In the genomic region with DNA sequence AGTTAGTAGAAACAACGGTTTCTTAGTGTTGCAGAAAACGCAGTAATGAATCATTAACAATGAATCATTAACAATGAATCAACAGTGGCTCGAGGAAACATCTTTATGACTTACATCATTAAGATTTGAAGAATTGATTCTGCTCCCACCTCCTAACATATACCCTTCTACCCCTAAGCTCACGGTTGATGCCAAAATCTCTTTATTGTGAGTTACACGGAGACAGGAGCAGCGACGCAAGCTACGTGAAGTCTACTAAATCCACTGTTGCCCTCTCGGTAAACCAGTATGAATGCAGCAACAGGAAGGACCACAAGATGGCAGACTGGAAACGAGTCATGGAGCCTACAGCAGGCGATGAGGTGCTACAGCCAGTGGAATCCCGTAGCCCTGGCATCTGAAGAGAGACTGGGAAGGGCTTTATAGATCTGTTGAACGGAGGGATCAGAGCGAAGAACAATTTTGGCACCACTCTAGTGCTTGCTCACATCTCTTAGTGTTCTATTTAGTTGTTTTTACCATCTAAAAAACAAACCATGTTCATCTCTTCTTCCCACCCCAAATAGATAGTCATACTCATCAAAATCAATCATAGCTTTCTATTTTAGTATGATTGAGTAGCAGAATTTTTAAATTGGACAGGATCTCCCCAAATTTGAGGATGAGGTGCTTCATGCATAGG, we compare ENCODE assay signal across 8 cellular contexts.
A peak's percentile ranks its signal among the peaks of the same experiment; 100 is the strongest.
DNase-seq lines count a peak whose midpoint lies in the region; ATAC-seq and TF ChIP-seq lines count a peak whose summit lies in the region.

No MANE protein-coding gene starts in this region.

- H3K27me3 Mint-ChIP-seq in CD14-positive monocyte (ENCODE audit: low read depth in 3 of 3) = peaks cover 0 to 9% (median 5%) of the 10 kb centered on the region in 3 donors

- no peak overlapping the region for H3K27ac Mint-ChIP-seq in CD14-positive monocyte

- intact Hi-C loops in CD14-positive monocyte (cut with micrococcal nuclease) (loop anchor here (2.0 to 5.0 kb wide), 3 partner anchors 443 to 508 kb away; a partner anchor contains a TSS), colonic mucosa (cut with DNase I) (loop anchor here (2.0 kb wide), 2 partner anchors 443 to 509 kb away; no protein-coding TSS in a partner anchor), left lung (cut with DNase I) (no loop called here)

- H3K27me3 ChIP-seq in colonic mucosa (no peaks in the 10 kb centered on the region), left lung (no peaks in the 10 kb centered on the region)

- H3K4me1 Mint-ChIP-seq in CD14-positive monocyte = peaks cover 2% of the 10 kb centered on the region

- peak; percentile 64 for DNase-seq in CD14-positive monocyte (ENCODE audit: low spot score)
- peak; percentile 72 for DNase-seq in NCI-H446 treated with DMSO at 0.1 percent for 48 hours (lab: John Stamatoyannopoulos, UW)
- peak; percentile 49 for DNase-seq in activated CD4-positive, alpha-beta T cell treated with anti-CD3 and anti-CD28 coated beads for 1 hour
- peak; percentile 92 for DNase-seq in colonic mucosa
- peak in 1 of 2 donors; percentile 74 for DNase-seq in left lung
- peak; percentile 54 for DNase-seq in stimulated activated CD4-positive, alpha-beta T cell treated with anti-CD3 and anti-CD28 coated beads, Interleukin-4, amount 100 ng/mL, for 1 hour

- H3K36me3 Mint-ChIP-seq in CD14-positive monocyte = no peaks in the 10 kb centered on the region

- ATAC-seq in GM19372 (IDR thresholded peaks at IDR 0.05; ENCODE audit: low read depth, unreplicated experiment) (peak; percentile 96), HG03457 (IDR thresholded peaks at IDR 0.05; ENCODE audit: unreplicated experiment) (peak; percentile 98), left lung (peak; percentile 99)

- peak overlapping the region in 1 of 2 donors; percentile 27 for H3K9ac ChIP-seq in colonic mucosa (ENCODE audit: low read depth in 2 of 2, low read length in 2 of 2)

- no peaks in the 10 kb centered on the region for H3K36me3 ChIP-seq in colonic mucosa
- H3K36me3 ChIP-seq in left lung = no peaks in the 10 kb centered on the region

- TF ChIP-seq CTCF in CD14-positive monocyte (IDR thresholded peaks at IDR 0.05) = peak; percentile 86
- peak; percentile 71 for TF ChIP-seq CTCF in colonic mucosa (IDR thresholded peaks at IDR 0.05)
- TF ChIP-seq CTCF in left lung (IDR thresholded peaks at IDR 0.05) = peak; percentile 68 to 81

- no peaks in the 10 kb centered on the region for H3K4me1 ChIP-seq in colonic mucosa
- peaks cover 0 to 18% of the 10 kb centered on the region in 2 donors for H3K4me1 ChIP-seq in left lung

- H3K9me3 ChIP-seq in colonic mucosa = no peaks in the 10 kb centered on the region
- H3K9me3 ChIP-seq in left lung = no peaks in the 10 kb centered on the region

- no peak overlapping the region for H3K4me3 Mint-ChIP-seq in CD14-positive monocyte

- H3K4me3 ChIP-seq in colonic mucosa (no peak overlapping the region), left lung (no peak overlapping the region)

- no peaks in the 10 kb centered on the region for H3K9me3 Mint-ChIP-seq in CD14-positive monocyte

- H3K27ac ChIP-seq in colonic mucosa (no peak overlapping the region), left lung (no peak overlapping the region)

Comparison
In these comparisons a context has a peak if more than half of its experiments do, and no peak if none do; other contexts are left out.
1. intact Hi-C loops: an anchor here in CD14-positive monocyte (2.0 to 5.0 kb wide) and colonic mucosa (2.0 kb wide); none called in left lung.